ENCODE assay signal across 20 cellular contexts in genomic region chr11:33539659-33540249, GRCh38.
DNase-seq lines count a peak whose midpoint lies in the region; ATAC-seq, FAIRE-seq and TF ChIP-seq lines count a peak whose summit lies in the region.
"Had no signal": no experiment of that assay in that cellular context is flagged by ENCODE, and none has a peak within 500 bp of the region (broad histone marks: within the 10 kb centered on the region; RNA-seq: fewer than 3 reads in every experiment).

No MANE protein-coding gene starts in this region.

- H3K9me3 ChIP-seq in DOHH2 (ENCODE audit: control insufficient read depth, insufficient read depth, low read length) (no peaks in the 10 kb centered on the region), neutrophil (no peaks in the 10 kb centered on the region), aorta (ENCODE audit: control insufficient read depth, low read length) (no peaks in the 10 kb centered on the region), pancreas (no peaks in the 10 kb centered on the region)

- H3K4me3 Mint-ChIP-seq in endothelial cell (ENCODE audit: unreplicated experiment), result no peak overlapping the region
- H3K4me3 Mint-ChIP-seq: B cell; CD4-positive, alpha-beta memory T cell had no signal

- peak overlapping the region; percentile 50 for H3K27ac Mint-ChIP-seq in endothelial cell (ENCODE audit: unreplicated experiment)
- H3K27ac Mint-ChIP-seq: B cell; CD4-positive, alpha-beta memory T cell had no signal

- H3K27me3 ChIP-seq in DOHH2 (ENCODE audit: control insufficient read depth, low read length) (no peaks in the 10 kb centered on the region), KMS-11 (ENCODE audit: insufficient read depth, low read depth) (no peaks in the 10 kb centered on the region), neutrophil (no peaks in the 10 kb centered on the region), aorta (ENCODE audit: control insufficient read depth in 1 of 2, insufficient read depth in 2 of 2, low read length in 1 of 2) (peaks cover 0 to 6% of the 10 kb centered on the region in 2 donors), brain microvascular endothelial cell (replicated peaks) (no peaks in the 10 kb centered on the region), pancreas (no peaks in the 10 kb centered on the region)

- H3K9me2 ChIP-seq in DOHH2 (replicated peaks; ENCODE audit: control insufficient read depth, low read length), result no peaks in the 10 kb centered on the region

- peaks cover 54% of the 10 kb centered on the region for H3K4me1 ChIP-seq in DOHH2 (ENCODE audit: control insufficient read depth, low read length)
- H3K4me1 ChIP-seq in KMS-11 (ENCODE audit: low read depth, poor library complexity, severe bottlenecking), result peaks cover 56% of the 10 kb centered on the region
- H3K4me1 ChIP-seq in neutrophil (ENCODE audit: control insufficient read depth in 1 of 2, insufficient read depth in 1 of 2, low read depth in 1 of 2, low read length in 1 of 2), result peaks cover 52 to 70% of the 10 kb centered on the region in 2 experiments
- H3K4me1 ChIP-seq in aorta (ENCODE audit: control insufficient read depth in 1 of 2, insufficient read depth in 2 of 2, low read length in 2 of 2), result no peaks in the 10 kb centered on the region
- H3K4me1 ChIP-seq in pancreas, result no peaks in the 10 kb centered on the region

- H3F3A ChIP-seq in DOHH2 (ENCODE audit: control insufficient read depth, insufficient read depth), result no peaks in the 10 kb centered on the region

- H3K36me3 Mint-ChIP-seq in endothelial cell (ENCODE audit: low read depth, unreplicated experiment), result peaks cover 9% of the 10 kb centered on the region

- no peak overlapping the region for H3K9ac ChIP-seq in KMS-11

- H4K20me1 ChIP-seq in DOHH2 (ENCODE audit: control insufficient read depth, insufficient read depth, low read depth, low read length), result no peaks in the 10 kb centered on the region; the same call in 1 of the 2 replicates
- H4K20me1 ChIP-seq in KMS-11 (ENCODE audit: insufficient read depth), result no peaks in the 10 kb centered on the region

- H3K4me1 Mint-ChIP-seq in endothelial cell (ENCODE audit: unreplicated experiment), result peaks cover 25% of the 10 kb centered on the region
- H3K4me1 Mint-ChIP-seq: B cell; CD4-positive, alpha-beta memory T cell had no signal

- peaks cover 23% of the 10 kb centered on the region for H3K79me2 ChIP-seq in DOHH2 (ENCODE audit: control insufficient read depth, low read length)
- no peaks in the 10 kb centered on the region for H3K79me2 ChIP-seq in KMS-11 (ENCODE audit: insufficient read depth, low read depth)

- H3K27ac ChIP-seq in DOHH2 (ENCODE audit: low read depth, low read length), result no peak overlapping the region
- peak overlapping the region; percentile 61; the same call in 1 of the 2 replicates for H3K27ac ChIP-seq in KMS-11
- peak overlapping the region; percentile 79 for H3K27ac ChIP-seq in neutrophil
- no peak overlapping the region for H3K27ac ChIP-seq in aorta (ENCODE audit: low read depth in 1 of 2, low read length in 2 of 2)
- H3K27ac ChIP-seq in brain microvascular endothelial cell, result no peak overlapping the region
- no peak overlapping the region for H3K27ac ChIP-seq in pancreas
- H3K27ac ChIP-seq: HL-60, SK-N-MC had no signal

- H3K9me3 Mint-ChIP-seq in endothelial cell (ENCODE audit: unreplicated experiment), result no peaks in the 10 kb centered on the region

- peaks cover 27% of the 10 kb centered on the region for H3K36me3 ChIP-seq in DOHH2 (ENCODE audit: control insufficient read depth, low read length)
- no peaks in the 10 kb centered on the region for H3K36me3 ChIP-seq in KMS-11 (ENCODE audit: insufficient read depth)
- H3K36me3 ChIP-seq in neutrophil, result no peaks in the 10 kb centered on the region
- H3K36me3 ChIP-seq in aorta (ENCODE audit: control insufficient read depth in 1 of 2, insufficient read depth in 2 of 2, low read length in 1 of 2), result no peaks in the 10 kb centered on the region
- no peaks in the 10 kb centered on the region for H3K36me3 ChIP-seq in brain microvascular endothelial cell (replicated peaks)
- H3K36me3 ChIP-seq in pancreas, result no peaks in the 10 kb centered on the region

- peak overlapping the region; percentile 50 for H3K4me2 ChIP-seq in DOHH2 (ENCODE audit: low read length)
- peak overlapping the region; percentile 80 for H3K4me2 ChIP-seq in KMS-11

- H3K4me3 ChIP-seq in DOHH2 (ENCODE audit: low read length) (peak overlapping the region; percentile 6), KMS-11 (IDR thresholded peaks at IDR 0.05; ENCODE audit: insufficient read depth, low read depth, low read length) (no peak overlapping the region), neutrophil (ENCODE audit: low read depth in 1 of 2, low read length in 1 of 2) (no peak overlapping the region), aorta (ENCODE audit: low read length in 2 of 2) (no peak overlapping the region), brain microvascular endothelial cell (ENCODE audit: low read depth, low read length) (no peak overlapping the region), pancreas (no peak overlapping the region)
- H3K4me3 ChIP-seq: SK-N-MC had no signal

- TF ChIP-seq CTCF in DOHH2 (IDR thresholded peaks at IDR 0.05; ENCODE audit: low read depth, low read length, poor library complexity, severe bottlenecking), result no peak
- no peak for TF ChIP-seq CTCF in KMS-11 (conservative IDR thresholded peaks at IDR 0.05; ENCODE audit: low read depth, low read length)
- TF ChIP-seq CTCF in endothelial cell (IDR thresholded peaks at IDR 0.05; ENCODE audit: unreplicated experiment), result no peak
- no peak for TF ChIP-seq CTCF in neutrophil (IDR thresholded peaks at IDR 0.05)
- TF ChIP-seq CTCF in brain microvascular endothelial cell (IDR thresholded peaks at IDR 0.05; ENCODE audit: low read depth, low read length, missing control alignments), result no peak
- TF ChIP-seq CTCF in pancreas (IDR thresholded peaks at IDR 0.05), result no peak

- no peak for FAIRE-seq in pancreas (lab: Jason Lieb, UNC)
- FAIRE-seq: HTR-8/SVneo had no signal

- ATAC-seq in aorta (ENCODE audit: low FRiP score) (no peak), pancreas (no peak), GM21447 (IDR thresholded peaks at IDR 0.05; ENCODE audit: unreplicated experiment) (no peak)

- in situ Hi-C loops in brain microvascular endothelial cell (cut with HindIII; ENCODE audit: low pct_ligation_motif_present, low sequenced_read_pairs), result no loop called here

- H3K27me3 Mint-ChIP-seq in endothelial cell (ENCODE audit: unreplicated experiment), result peaks cover 2% of the 10 kb centered on the region

- DNase-seq in endothelial cell (ENCODE audit: low spot score) (no peak), aorta (no peak), brain microvascular endothelial cell (no peak), pancreas (no peak)
- DNase-seq: ACHN; Calu3; CD4-positive, alpha-beta memory T cell; DMS53; HCEC 1CT; NCI-H187; NCI-H226; NCI-H526 treated with DMSO at 0.1 percent for 48 hours had no signal

- intact Hi-C loops in aorta (cut with DNase I), result loop anchor here (5.0 to 10.0 kb wide), 4 partner anchors 145 to 285 kb away; partner anchors contain the start of gene CD59 (in 1 of the 2)
- intact Hi-C loops in pancreas (cut with DNase I), result loop anchor here in 1 of 3 donors (10.0 kb wide), 1 partner anchor 205 kb away; no protein-coding TSS in a partner anchor

- WGBS in aorta, 2 donors, result 52 to 54% methylated on average over 4 of the region's 4 CpGs
- WGBS in pancreas, 2 donors, result 68 to 73% methylated on average over 4 of the region's 4 CpGs

- no peak overlapping the region for H2AFZ ChIP-seq in KMS-11 (ENCODE audit: low read depth)

Comparison
In these comparisons a context has a peak if more than half of its experiments do, and no peak if none do; other contexts are left out.
1. H3K27ac ChIP-seq: peak in KMS-11 (single experiment) and neutrophil (single experiment); none in DOHH2 (single experiment), aorta (0 of 2), brain microvascular endothelial cell (single experiment) and pancreas (0 of 4).